Comparison of ENCODE assay signal across 16 cellular contexts in the genomic region with DNA sequence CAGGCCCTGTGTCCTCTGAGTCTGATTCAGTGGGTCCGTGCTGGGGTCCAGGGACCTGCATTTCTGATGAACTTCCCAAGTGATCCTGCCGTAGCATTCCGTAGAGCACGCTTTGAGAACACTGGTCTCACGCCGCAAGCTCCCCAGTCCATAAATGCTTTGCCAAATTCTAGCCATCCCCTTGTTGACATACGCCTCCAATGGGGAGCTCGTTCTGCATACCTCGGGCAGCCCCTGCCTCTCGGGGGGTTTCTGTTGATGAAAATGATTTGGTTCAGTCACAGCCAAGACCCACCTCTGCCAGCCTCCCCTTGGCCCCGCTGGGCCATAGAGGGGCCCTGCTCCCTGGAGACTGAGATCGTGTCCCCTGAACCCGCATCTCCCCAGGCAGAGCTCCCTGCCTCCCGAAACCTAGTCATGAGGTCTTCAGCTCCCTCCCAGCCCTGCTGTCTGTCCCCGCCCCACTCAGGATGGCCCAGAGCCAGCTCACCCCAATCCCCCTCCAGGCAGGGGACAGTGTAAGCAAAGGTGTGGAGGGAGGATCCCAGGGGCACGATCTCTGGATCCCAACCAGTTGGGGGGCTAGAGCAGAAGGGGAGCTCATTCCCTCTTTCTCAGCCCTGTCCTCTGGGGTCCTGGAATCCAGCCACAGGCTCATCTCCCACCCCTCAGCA. TPM values are rescaled to one million over a fixed set of nuclear protein-coding genes. Genes with fewer than 3 reads are reported as not detected.
DNase-seq lines count a peak whose midpoint lies in the region; ATAC-seq and TF ChIP-seq lines count a peak whose summit lies in the region.
"Had no signal": no experiment of that assay in that cellular context is flagged by ENCODE, and none has a peak within 500 bp of the region (broad histone marks: within the 10 kb centered on the region; RNA-seq: fewer than 3 reads in every experiment).

No MANE protein-coding gene starts in this region.

- H3K4me1 ChIP-seq in sigmoid colon: no peaks in the 10 kb centered on the region
- H3K4me1 ChIP-seq: SJCRH30 had no signal

- WGBS in sigmoid colon, 2 donors: 80 to 86% methylated on average over 16 of the region's 16 CpGs

- no peaks in the 10 kb centered on the region for H3K9me3 Mint-ChIP-seq in activated CD4-positive, alpha-beta T cell treated with anti-CD3 and anti-CD28 coated beads, Interleukin-2, amount 10 ng/mL, durations not matched to agents 7 days and 5 days
- H3K9me3 Mint-ChIP-seq in T-cell: no peaks in the 10 kb centered on the region
- no peaks in the 10 kb centered on the region for H3K9me3 Mint-ChIP-seq in stimulated activated effector memory CD8-positive, alpha-beta T cell treated with anti-CD3 and anti-CD28 coated beads, Interleukin-12 subunit alpha, Interleukin-12 subunit beta, amount 100 ng/mL, for 72 hours

- no peaks in the 10 kb centered on the region for H3K36me3 ChIP-seq in sigmoid colon
- H3K36me3 ChIP-seq: SJCRH30, spleen had no signal

- no peaks in the 10 kb centered on the region for H3K27me3 ChIP-seq in sigmoid colon
- H3K27me3 ChIP-seq: SJCRH30, spleen had no signal

- DNase-seq in activated CD4-positive, alpha-beta T cell treated with anti-CD3 and anti-CD28 coated beads, Interleukin-2, amount 10 ng/mL, durations not matched to agents 7 days and 5 days: no peak
- DNase-seq in activated CD4-positive, alpha-beta T cell treated with anti-CD3 and anti-CD28 coated beads, Interleukin-2, amount 50 U/mL, for 4 hours: no peak
- no peak for DNase-seq in T-cell
- DNase-seq in kidney tubule cell (ENCODE audit: low spot score): peak; percentile 58
- DNase-seq in stimulated activated effector memory CD8-positive, alpha-beta T cell treated with anti-CD3 and anti-CD28 coated beads, Interleukin-12 subunit alpha, Interleukin-12 subunit beta, amount 100 ng/mL, for 72 hours (ENCODE audit: low spot score in 2 of 2): no peak
- no peak for DNase-seq in activated effector memory CD4-positive, alpha-beta T cell treated with Interleukin-2 at 50 U/mL for 16 hours
- no peak for DNase-seq in sigmoid colon
- DNase-seq in anterior cingulate cortex (lab: John Stamatoyannopoulos, UW): no peak
- DNase-seq: activated effector memory CD4-positive, alpha-beta T cell treated with anti-CD3 and anti-CD28 coated beads, Interleukin-2, amount 50 U/mL, for 16 hours; effector CD8-positive, alpha-beta T cell; NCI-H1092; SJCRH30; spleen had no signal

- no peak for TF ChIP-seq POLR2A in sigmoid colon (IDR thresholded peaks at IDR 0.05)

- POLR2A ChIA-PET in activated CD4-positive, alpha-beta T cell treated with anti-CD3 and anti-CD28 coated beads, Interleukin-2, amount 10 ng/mL, durations not matched to agents 7 days and 5 days (lab: Charles Lee): interaction anchor here (0.6 kb wide), 1 partner anchor 339 kb away, joined by 3 read pairs; a partner anchor contains a TSS
- POLR2A ChIA-PET in T-cell (lab: Charles Lee): interaction anchor here in 1 of 2 donors (0.7 kb wide), 1 partner anchor 13 kb away, joined by 7 read pairs; no protein-coding TSS in a partner anchor

- H3K4me3 Mint-ChIP-seq in activated CD4-positive, alpha-beta T cell treated with anti-CD3 and anti-CD28 coated beads, Interleukin-2, amount 10 ng/mL, durations not matched to agents 7 days and 5 days: no peak overlapping the region
- H3K4me3 Mint-ChIP-seq in T-cell: peak overlapping the region in 1 of 3 donors; percentile 75
- no peak overlapping the region for H3K4me3 Mint-ChIP-seq in stimulated activated effector memory CD8-positive, alpha-beta T cell treated with anti-CD3 and anti-CD28 coated beads, Interleukin-12 subunit alpha, Interleukin-12 subunit beta, amount 100 ng/mL, for 72 hours

- CTCF ChIA-PET in activated CD4-positive, alpha-beta T cell treated with anti-CD3 and anti-CD28 coated beads, Interleukin-2, amount 10 ng/mL, durations not matched to agents 7 days and 5 days (lab: Charles Lee): no interaction called here
- CTCF ChIA-PET in T-cell (lab: Charles Lee): interaction anchor here in 1 of 2 donors (0.6 kb wide), 1 partner anchor 256 kb away, joined by 3 read pairs; no protein-coding TSS in a partner anchor

- peak overlapping the region; percentile 95 for H3K27ac Mint-ChIP-seq in activated CD4-positive, alpha-beta T cell treated with anti-CD3 and anti-CD28 coated beads, Interleukin-2, amount 10 ng/mL, durations not matched to agents 7 days and 5 days
- H3K27ac Mint-ChIP-seq in T-cell: peak overlapping the region; percentile 96
- peak overlapping the region; percentile 71 for H3K27ac Mint-ChIP-seq in stimulated activated effector memory CD8-positive, alpha-beta T cell treated with anti-CD3 and anti-CD28 coated beads, Interleukin-12 subunit alpha, Interleukin-12 subunit beta, amount 100 ng/mL, for 72 hours

- H3K9me3 ChIP-seq in sigmoid colon: no peaks in the 10 kb centered on the region
- H3K9me3 ChIP-seq: SJCRH30, spleen had no signal

- H3K36me3 Mint-ChIP-seq in activated CD4-positive, alpha-beta T cell treated with anti-CD3 and anti-CD28 coated beads, Interleukin-2, amount 10 ng/mL, durations not matched to agents 7 days and 5 days (ENCODE audit: low read depth): peaks cover 18% of the 10 kb centered on the region
- H3K36me3 Mint-ChIP-seq in T-cell: no peaks in the 10 kb centered on the region
- no peaks in the 10 kb centered on the region for H3K36me3 Mint-ChIP-seq in stimulated activated effector memory CD8-positive, alpha-beta T cell treated with anti-CD3 and anti-CD28 coated beads, Interleukin-12 subunit alpha, Interleukin-12 subunit beta, amount 100 ng/mL, for 72 hours

- H3K4me1 Mint-ChIP-seq in activated CD4-positive, alpha-beta T cell treated with anti-CD3 and anti-CD28 coated beads, Interleukin-2, amount 10 ng/mL, durations not matched to agents 7 days and 5 days: peaks cover 63% of the 10 kb centered on the region
- peaks cover 60 to 68% (median 64%) of the 10 kb centered on the region in 3 donors for H3K4me1 Mint-ChIP-seq in T-cell
- peaks cover 68% of the 10 kb centered on the region for H3K4me1 Mint-ChIP-seq in stimulated activated effector memory CD8-positive, alpha-beta T cell treated with anti-CD3 and anti-CD28 coated beads, Interleukin-12 subunit alpha, Interleukin-12 subunit beta, amount 100 ng/mL, for 72 hours

- no peak for TF ChIP-seq EP300 in sigmoid colon (IDR thresholded peaks at IDR 0.05)

- no peak for TF ChIP-seq CTCF in sigmoid colon (IDR thresholded peaks at IDR 0.05)

- intact Hi-C loops in sigmoid colon (cut with DNase I): no loop called here

- no peaks in the 10 kb centered on the region for H3K27me3 Mint-ChIP-seq in activated CD4-positive, alpha-beta T cell treated with anti-CD3 and anti-CD28 coated beads, Interleukin-2, amount 10 ng/mL, durations not matched to agents 7 days and 5 days
- H3K27me3 Mint-ChIP-seq in T-cell: no peaks in the 10 kb centered on the region

- H3K27ac ChIP-seq in sigmoid colon: no peak overlapping the region
- H3K27ac ChIP-seq: SJCRH30 had no signal

- no peak for ATAC-seq in T-cell (replicated peaks in 1 of 4)
- ATAC-seq in stimulated activated effector memory CD8-positive, alpha-beta T cell treated with anti-CD3 and anti-CD28 coated beads, Interleukin-12 subunit alpha, Interleukin-12 subunit beta, amount 100 ng/mL, for 72 hours: no peak

- H3K4me3 ChIP-seq in sigmoid colon: no peak overlapping the region
- H3K4me3 ChIP-seq: SJCRH30, spleen had no signal

RNA-seq across cellular contexts. Expression of a gene that starts 16.2 kb away (rescaled TPM):
- total RNA-seq in activated CD4-positive, alpha-beta T cell treated with anti-CD3 and anti-CD28 coated beads, Interleukin-2, amount 10 ng/mL, durations not matched to agents 7 days and 5 days: under 1 TPM; 0.25 to 0.29 TPM
- under 1 TPM; 0.30 to 0.75 (median 0.53) TPM for total RNA-seq in T-cell
- 10 to 100 TPM in 1 of 4 donors, 1 to 10 TPM in 3; 5.3 to 10.8 (median 8.3) TPM for total RNA-seq in sigmoid colon
- polyA plus RNA-seq in sigmoid colon: 10 to 100 TPM in 2 of 3 donors, 1 to 10 TPM in 1; 6.6 to 40.5 (median 12.0) TPM

RNA-seq across cellular contexts. Expression of a gene that starts 48.7 kb away (rescaled TPM):
- 1 to 10 TPM; 6.5 to 8.0 TPM for total RNA-seq in activated CD4-positive, alpha-beta T cell treated with anti-CD3 and anti-CD28 coated beads, Interleukin-2, amount 10 ng/mL, durations not matched to agents 7 days and 5 days
- total RNA-seq in T-cell (1 to 10 TPM; 2.3 to 5.4 (median 4.6) TPM), sigmoid colon (not detected)
- 1 to 10 TPM in 1 of 3 donors, not detected in 2; 1.6 TPM for polyA plus RNA-seq in sigmoid colon
- total RNA-seq: bronchial epithelial cell, fibroblast of villous mesenchyme, mesenteric fat pad, SJCRH30 had no signal
